8 cellular contexts compared by ENCODE assay signal in genomic region chr12:114625294-114625851, GRCh38. TPM values are rescaled to one million over a fixed set of nuclear protein-coding genes. Genes with fewer than 3 reads are reported as not detected.
DNase-seq lines count a peak whose midpoint lies in the region; ATAC-seq and TF ChIP-seq lines count a peak whose summit lies in the region.

No MANE protein-coding gene starts in this region.

- peak; percentile 45 for DNase-seq in A172 (ENCODE audit: low spot score)
- peak; percentile 71 for DNase-seq in ELF-1 (ENCODE audit: low read depth, low spot score)
- DNase-seq in MG63: peak; percentile 70
- peak; percentile 16 for DNase-seq in activated CD4-positive, alpha-beta T cell treated with anti-CD3 and anti-CD28 coated beads, Interleukin-2, amount 50 U/mL, for 1 hour
- DNase-seq in foreskin fibroblast: peak; percentile 76 to 86
- DNase-seq in stimulated activated CD4-positive, alpha-beta T cell treated with anti-CD3 and anti-CD28 coated beads, Interleukin-15, amount 100 ng/mL, for 48 hours (ENCODE audit: low read depth in 2 of 2): peak; percentile 16 to 44
- DNase-seq in superior temporal gyrus (ENCODE audit: extremely low spot score): no peak

- H3K9me3 ChIP-seq in MG63: no peaks in the 10 kb centered on the region

- no peaks in the 10 kb centered on the region for H3K36me3 ChIP-seq in MG63

- peak; percentile 89 for TF ChIP-seq CTCF in foreskin fibroblast (IDR thresholded peaks at IDR 0.05; ENCODE audit: low read depth, low read length)

- no peaks in the 10 kb centered on the region for H3K27me3 ChIP-seq in MG63

- H3K4me3 ChIP-seq in MG63: no peak overlapping the region
- H3K4me3 ChIP-seq in foreskin fibroblast (ENCODE audit: low read depth in 1 of 2, low read length in 2 of 2): no peak overlapping the region

- ATAC-seq in GM18498 (IDR thresholded peaks at IDR 0.05; ENCODE audit: unreplicated experiment): no peak

RNA-seq across cellular contexts. Expression of gene TBX3, which starts 58.6 kb away (rescaled TPM):
- 3.3 TPM in 2 replicates for total RNA-seq in A172 (2014; rRNA removed; shearing (Covaris generic))
- total RNA-seq in MG63 (2014; rRNA removed; shearing (Covaris generic); ENCODE audit: low replicate concordance): 7.1 and 7.7 TPM in 2 replicates
